Comparison of ENCODE assay signal across 10 cellular contexts in genomic region chr7:88664630-88665233, GRCh38.
DNase-seq lines count a peak whose midpoint lies in the region; ATAC-seq and TF ChIP-seq lines count a peak whose summit lies in the region.
"Had no signal": no experiment of that assay in that cellular context is flagged by ENCODE, and none has a peak within 500 bp of the region (broad histone marks: within the 10 kb centered on the region; RNA-seq: fewer than 3 reads in every experiment).

No MANE protein-coding gene starts in this region.

- no peak for TF ChIP-seq CTCF in WTC11 (IDR thresholded peaks at IDR 0.05)

- peaks cover 40% of the 10 kb centered on the region for H3K4me1 Mint-ChIP-seq in WTC11

- H3K36me3 Mint-ChIP-seq in WTC11 = no peaks in the 10 kb centered on the region

- no peaks in the 10 kb centered on the region for H3K27me3 Mint-ChIP-seq in WTC11 (ENCODE audit: low read depth)

- CTCF ChIA-PET in WTC11 (lab: Charles Lee) = interaction anchor here (1.5 kb wide), 1 partner anchor 421 kb away, joined by 7 read pairs; no protein-coding TSS in a partner anchor

- no peaks in the 10 kb centered on the region for H3K9me3 Mint-ChIP-seq in WTC11

- POLR2A ChIA-PET in WTC11 (lab: Charles Lee) = interaction anchor here (0.7 kb wide), 1 partner anchor 31 kb away, joined by 3 read pairs; no protein-coding TSS in a partner anchor

- ATAC-seq in HG02870 (IDR thresholded peaks at IDR 0.05; ENCODE audit: unreplicated experiment) (peak; percentile 39), WTC11 (peak; percentile 99), HG02763 (IDR thresholded peaks at IDR 0.05; ENCODE audit: unreplicated experiment) (no peak)
- ATAC-seq: Right ventricle myocardium inferior had no signal

- peak; percentile 16 for DNase-seq in WTC11 (ENCODE audit: low spot score)
- peak; percentile 91 for DNase-seq in foreskin melanocyte
- peak; percentile 30 for DNase-seq in stromal cell of bone marrow (ENCODE audit: low read depth)
- no peak for DNase-seq in NCI-H2196 treated with DMSO at 0.1 percent for 48 hours (lab: John Stamatoyannopoulos, UW; ENCODE audit: unreplicated experiment)
- DNase-seq in NCI-H524 treated with DMSO at 0.1 percent for 48 hours (lab: John Stamatoyannopoulos, UW) = no peak
- DNase-seq: NCI-H1417 treated with DMSO at 0.1 percent for 48 hours, NCI-H524 had no signal

- H3K4me3 Mint-ChIP-seq in WTC11 = no peak overlapping the region

- peak overlapping the region; percentile 78 for H3K27ac Mint-ChIP-seq in WTC11

TF ChIP-seq in WTC11, 78 proteins besides CTCF, POLR2A, EP300 and RAD21 (continues in another document):
- no peak for TF ChIP-seq E2F1 (CRISPR knock-in tag; IDR thresholded peaks at IDR 0.05)
- TF ChIP-seq ZBTB21 (CRISPR knock-in tag; IDR thresholded peaks at IDR 0.05; ENCODE audit: borderline replicate concordance) = no peak
- TF ChIP-seq ESRRA (CRISPR knock-in tag; IDR thresholded peaks at IDR 0.05; ENCODE audit: borderline replicate concordance) = no peak
- TF ChIP-seq GRHL2 (CRISPR knock-in tag; IDR thresholded peaks at IDR 0.05; ENCODE audit: insufficient replicate concordance, severe bottlenecking) = no peak
- TF ChIP-seq ZSCAN18 (CRISPR knock-in tag; IDR thresholded peaks at IDR 0.05) = no peak
- TF ChIP-seq HMGA2 (CRISPR knock-in tag; IDR thresholded peaks at IDR 0.05) = no peak
- no peak for TF ChIP-seq ERG (CRISPR knock-in tag; IDR thresholded peaks at IDR 0.05)
- no peak for TF ChIP-seq ZNF263 (CRISPR knock-in tag; IDR thresholded peaks at IDR 0.05; ENCODE audit: low read depth)
- TF ChIP-seq ZNF232 (CRISPR knock-in tag; IDR thresholded peaks at IDR 0.05) = no peak
- no peak for TF ChIP-seq PRDM15 (CRISPR knock-in tag; IDR thresholded peaks at IDR 0.05)
- no peak for TF ChIP-seq EMX1 (CRISPR knock-in tag; IDR thresholded peaks at IDR 0.05)
- no peak for TF ChIP-seq ZNF423 (CRISPR knock-in tag; IDR thresholded peaks at IDR 0.05)
- TF ChIP-seq ELF4 (CRISPR knock-in tag; IDR thresholded peaks at IDR 0.05; ENCODE audit: low read depth) = no peak
- TF ChIP-seq MYBL2 (CRISPR knock-in tag; IDR thresholded peaks at IDR 0.05) = no peak
- TF ChIP-seq TP53 (CRISPR knock-in tag; IDR thresholded peaks at IDR 0.05) = no peak
- no peak for TF ChIP-seq PRRX2 (CRISPR knock-in tag; IDR thresholded peaks at IDR 0.05)
- no peak for TF ChIP-seq FOXP1 (CRISPR knock-in tag; IDR thresholded peaks at IDR 0.05; ENCODE audit: borderline replicate concordance)
- no peak for TF ChIP-seq NR3C1 (CRISPR knock-in tag; conservative IDR thresholded peaks at IDR 0.05; ENCODE audit: low read depth)
- TF ChIP-seq FOXP4 (CRISPR knock-in tag; IDR thresholded peaks at IDR 0.05) = 0 out of 2 replicates have a peak, but pooled peaks have one; percentile 36
- TF ChIP-seq AFF4 (CRISPR knock-in tag; IDR thresholded peaks at IDR 0.05; ENCODE audit: borderline replicate concordance) = no peak

Comparison
In these comparisons a context has a peak if more than half of its experiments do, and no peak if none do; other contexts are left out.
1. DNase-seq: peak in WTC11 (single experiment), foreskin melanocyte (single experiment) and stromal cell of bone marrow (single experiment); none in NCI-H2196 treated with DMSO at 0.1 percent for 48 hours (single experiment) and NCI-H524 treated with DMSO at 0.1 percent for 48 hours (single experiment).